Comparison of ENCODE assay signal across 1 cellular context in genomic region chr5:10541247-10541646, GRCh38.
TF ChIP-seq lines count a peak whose summit lies in the region.

No MANE protein-coding gene starts in this region.

TF ChIP-seq in HepG2, 621 proteins besides CTCF, POLR2A, EP300 and RAD21 (continued from another document):
- TF ChIP-seq ZNF768 (CRISPR knock-in tag; IDR thresholded peaks at IDR 0.05): no peak
- no peak for TF ChIP-seq MAZ (IDR thresholded peaks at IDR 0.05; ENCODE audit: borderline replicate concordance, low read depth, low read length)
- no peak for TF ChIP-seq MAZ (CRISPR knock-in tag; IDR thresholded peaks at IDR 0.05; ENCODE audit: low read depth)
- no peak for TF ChIP-seq ZNF788 (CRISPR knock-in tag; IDR thresholded peaks at IDR 0.05; ENCODE audit: borderline replicate concordance)
- TF ChIP-seq ZNF44 (CRISPR knock-in tag; IDR thresholded peaks at IDR 0.05): no peak
TF ChIP-seq in HepG2: peak in this region for 5.
